ENCODE assay signal across 28 cellular contexts in the genomic region with DNA sequence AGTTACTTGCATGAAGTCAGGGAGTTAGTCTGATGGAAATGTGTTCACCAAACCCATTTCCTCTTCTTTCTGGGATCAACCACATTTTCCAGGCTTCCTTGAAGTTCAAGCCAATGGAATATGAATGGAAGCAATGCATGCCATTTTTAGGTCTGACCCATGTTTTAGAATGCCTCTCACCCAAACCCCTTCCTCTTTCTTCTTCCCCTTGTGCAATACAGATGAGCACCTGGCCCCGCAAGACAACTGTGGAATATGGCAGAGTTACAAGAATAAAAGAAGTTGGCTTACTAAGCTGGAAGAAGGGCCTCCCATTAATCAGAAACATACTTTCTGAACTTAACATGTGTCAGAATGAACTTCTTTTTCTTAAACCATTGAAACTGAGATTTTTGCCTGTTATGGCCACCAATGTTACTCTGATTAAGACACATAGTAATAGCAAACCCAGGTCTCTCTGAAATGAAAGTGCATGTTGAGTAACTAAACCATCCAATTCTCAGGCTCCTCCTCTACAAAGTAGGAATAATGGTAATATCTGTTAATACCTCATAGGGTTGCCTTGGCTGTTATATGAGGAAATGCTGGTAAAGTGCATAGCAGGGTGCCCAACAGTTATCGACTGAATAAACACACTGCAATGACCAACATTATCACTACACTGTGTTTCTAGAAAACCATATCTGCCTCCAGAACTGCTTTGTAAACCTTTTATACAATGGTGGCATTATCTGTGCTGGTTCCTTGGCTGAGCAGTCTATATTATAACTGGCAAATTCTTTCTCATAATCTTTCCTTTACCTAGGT.
A peak's percentile ranks its signal among the peaks of the same experiment; 100 is the strongest.
DNase-seq lines count a peak whose midpoint lies in the region; ATAC-seq and TF ChIP-seq lines count a peak whose summit lies in the region.
"Had no signal": no experiment of that assay in that cellular context is flagged by ENCODE, and none has a peak within 500 bp of the region (broad histone marks: within the 10 kb centered on the region; RNA-seq: fewer than 3 reads in every experiment).

No MANE protein-coding gene starts in this region.

- H3K4me3 ChIP-seq in body of pancreas (no peak overlapping the region), MG63 (no peak overlapping the region)
- H3K4me3 ChIP-seq: gastroesophageal sphincter, hepatocyte, lung, tibial nerve had no signal

- H3K9me3 ChIP-seq in body of pancreas (no peaks in the 10 kb centered on the region), MG63 (peaks cover 2% of the 10 kb centered on the region; the same call in 1 of the 2 replicates)
- H3K9me3 ChIP-seq: gastroesophageal sphincter, tibial nerve had no signal

- peak; percentile 5 for DNase-seq in GDM1 (lab: John Stamatoyannopoulos, UW)
- peak; percentile 56 for DNase-seq in NCI-H146 (lab: John Stamatoyannopoulos, UW)
- DNase-seq in body of pancreas = no peak
- no peak for DNase-seq in activated CD8-positive, alpha-beta memory T cell treated with anti-CD3 and anti-CD28 coated beads, Interleukin-2, amount 50 U/mL, for 4 hours
- no peak for DNase-seq in MG63
- no peak for DNase-seq in Right ventricle myocardium inferior (ENCODE audit: missing footprints)
- DNase-seq: activated CD8-positive, alpha-beta T cell treated with anti-CD3 and anti-CD28 coated beads, Interleukin-2, amount 10 ng/mL, durations not matched to agents 7 days and 5 days; AML-193; amniotic stem cell; CD4-positive, alpha-beta T cell; DND-41; H7; NCI-H1417 treated with DMSO at 0.1 percent for 48 hours; NCI-H2081 treated with DMSO at 0.1 percent for 48 hours; NCI-H345; NCI-H82; nephron progenitor cell; PC-3; stimulated activated CD4-positive, alpha-beta T cell treated with anti-CD3 and anti-CD28 coated beads, Interleukin-15, amount 100 ng/mL, for 24 hours had no signal

- H3K4me1 ChIP-seq in body of pancreas = peaks cover 19% of the 10 kb centered on the region
- H3K4me1 ChIP-seq: gastroesophageal sphincter had no signal

- no peaks in the 10 kb centered on the region for H3K27me3 ChIP-seq in body of pancreas
- H3K27me3 ChIP-seq in MG63 = no peaks in the 10 kb centered on the region
- H3K27me3 ChIP-seq: gastroesophageal sphincter, hepatocyte, tibial nerve had no signal

- intact Hi-C loops in body of pancreas (cut with DNase I) (no loop called here), Right ventricle myocardium inferior (cut with DNase I) (loop anchor here (5.0 kb wide), 1 partner anchor 379 kb away; no protein-coding TSS in a partner anchor)

- no peak for TF ChIP-seq POLR2A in body of pancreas (IDR thresholded peaks at IDR 0.05)

- peak; percentile 60 for ATAC-seq in HG03354 (IDR thresholded peaks at IDR 0.05; ENCODE audit: poor library complexity, severe bottlenecking, unreplicated experiment)
- ATAC-seq in body of pancreas = peak; percentile 74
- ATAC-seq in GM19452 (IDR thresholded peaks at IDR 0.05; ENCODE audit: unreplicated experiment) = no peak
- ATAC-seq in Right ventricle myocardium inferior = no peak
- ATAC-seq: activated CD8-positive, alpha-beta T cell treated with anti-CD3 and anti-CD28 coated beads, Interleukin-2, amount 10 ng/mL, durations not matched to agents 7 days and 5 days; activated T-helper 17 cell treated with anti-CD3 and anti-CD28 coated beads, Interleukin-2, amount 50 U/mL, for 72 hours; gastroesophageal sphincter; PC-3; SK-N-SH treated with all-trans-retinoic acid at 6 μM for 48 hours; stimulated activated effector memory CD8-positive, alpha-beta T cell treated with anti-CD3 and anti-CD28 coated beads, Interleukin-12 subunit alpha, Interleukin-12 subunit beta, amount 100 ng/mL, for 72 hours had no signal

- H3K36me3 ChIP-seq in body of pancreas (replicated peaks in 1 of 2; ENCODE audit: insufficient read depth in 1 of 2, low read depth in 2 of 2) (no peaks in the 10 kb centered on the region), MG63 (no peaks in the 10 kb centered on the region)
- H3K36me3 ChIP-seq: gastroesophageal sphincter, tibial nerve had no signal

- 44 to 51% methylated on average over 2 of the region's 2 CpGs for WGBS in body of pancreas, 2 donors

- peak overlapping the region in 1 of 4 donors; percentile 20 for H3K27ac ChIP-seq in body of pancreas
- H3K27ac ChIP-seq: gastroesophageal sphincter, hepatocyte, tibial nerve had no signal

- no peak for TF ChIP-seq CTCF in body of pancreas (IDR thresholded peaks at IDR 0.05)

Comparison
In these comparisons a context has a peak if more than half of its experiments do, and no peak if none do; other contexts are left out.
1. DNase-seq: peak in GDM1 (single experiment) and NCI-H146 (single experiment); none in body of pancreas (0 of 4), activated CD8-positive, alpha-beta memory T cell treated with anti-CD3 and anti-CD28 coated beads, Interleukin-2, amount 50 U/mL, for 4 hours (single experiment), MG63 (single experiment) and Right ventricle myocardium inferior (single experiment).
2. ATAC-seq: peak in HG03354 (single experiment) and body of pancreas (single experiment); none in GM19452 (single experiment) and Right ventricle myocardium inferior (single experiment).